Comparison of ENCODE assay signal across 10 cellular contexts in the genomic region with DNA sequence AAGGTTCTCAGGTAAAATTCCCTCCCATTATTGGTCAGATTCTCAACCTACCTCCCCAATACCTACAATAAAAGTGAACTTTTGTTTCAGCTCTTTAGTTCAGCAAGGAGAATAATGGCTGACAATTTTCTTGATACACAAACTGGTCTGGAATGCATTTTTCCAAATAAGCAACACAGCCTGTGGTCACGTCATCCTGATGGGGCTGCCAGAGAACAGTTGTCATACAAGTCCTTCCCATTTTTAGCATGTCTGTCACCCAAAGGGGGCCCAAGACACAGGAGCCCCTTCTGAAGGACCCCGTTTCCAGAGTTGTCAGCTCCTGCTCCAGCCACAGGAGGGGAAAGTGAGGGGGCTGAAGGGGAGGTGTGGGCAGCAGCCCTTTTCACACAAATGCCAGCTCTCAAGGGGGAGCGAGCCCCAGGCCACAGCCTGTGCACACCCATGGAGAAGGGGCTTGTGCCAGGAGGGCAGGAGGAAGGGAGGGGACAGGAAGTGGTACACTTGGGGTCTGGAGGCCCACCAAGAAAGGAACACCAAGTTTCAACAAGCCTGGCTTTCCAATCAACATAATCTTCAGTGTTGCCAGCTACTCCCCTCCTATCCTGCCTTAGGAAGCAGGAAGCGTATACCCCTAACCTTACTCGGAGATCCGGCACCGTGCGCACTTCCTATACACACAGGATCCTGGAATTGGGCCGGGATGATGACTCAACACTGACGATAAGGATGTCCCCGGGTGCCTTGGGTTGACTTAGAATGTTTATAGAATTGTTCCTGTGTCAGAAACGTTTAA. TPM values are rescaled to one million over a fixed set of nuclear protein-coding genes. Genes with fewer than 3 reads are reported as not detected.
DNase-seq lines count a peak whose midpoint lies in the region; ATAC-seq and TF ChIP-seq lines count a peak whose summit lies in the region.
"Had no signal": no experiment of that assay in that cellular context is flagged by ENCODE, and none has a peak within 500 bp of the region (broad histone marks: within the 10 kb centered on the region; RNA-seq: fewer than 3 reads in every experiment).

No MANE protein-coding gene starts in this region.

- peak; percentile 55 for ATAC-seq in left lung
- no peak for ATAC-seq in stimulated activated effector memory CD8-positive, alpha-beta T cell treated with anti-CD3 and anti-CD28 coated beads, Interleukin-12 subunit alpha, Interleukin-12 subunit beta, amount 100 ng/mL, for 72 hours
- ATAC-seq: activated CD4-positive, CD25-positive, alpha-beta regulatory T cell treated with anti-CD3 and anti-CD28 coated beads, Interleukin-2, amount 50 U/mL, for 24 hours had no signal

- DNase-seq in HT1080 (ENCODE audit: low read depth) (peak; percentile 89), colonic mucosa (peak; percentile 41), left lung (no peak), thyroid gland (peak; percentile 28 to 40), DMS53 (lab: John Stamatoyannopoulos, UW) (no peak), GM19240 (ENCODE audit: insufficient read length, low spot score) (no peak)
- DNase-seq in stimulated activated effector memory CD8-positive, alpha-beta T cell treated with anti-CD3 and anti-CD28 coated beads, Interleukin-12 subunit alpha, Interleukin-12 subunit beta, amount 100 ng/mL, for 72 hours (ENCODE audit: low spot score in 2 of 2), result no peak
- no peak for DNase-seq in effector CD8-positive, alpha-beta T cell (lab: John Stamatoyannopoulos, UW)
- DNase-seq: NCI-H1436 had no signal

- no peak overlapping the region for H3K9ac ChIP-seq in colonic mucosa (ENCODE audit: low read depth in 2 of 2, low read length in 2 of 2)

- WGBS in thyroid gland, 2 donors, result 69 to 89% methylated on average over 12 of the region's 12 CpGs

- no peak overlapping the region for H3K4me3 ChIP-seq in colonic mucosa
- no peak overlapping the region for H3K4me3 ChIP-seq in left lung
- H3K4me3 ChIP-seq in thyroid gland (replicated peaks in 1 of 3), result no peak overlapping the region

- H3K27ac Mint-ChIP-seq in stimulated activated effector memory CD8-positive, alpha-beta T cell treated with anti-CD3 and anti-CD28 coated beads, Interleukin-12 subunit alpha, Interleukin-12 subunit beta, amount 100 ng/mL, for 72 hours, result no peak overlapping the region

- TF ChIP-seq CTCF in colonic mucosa (IDR thresholded peaks at IDR 0.05) (no peak), left lung (IDR thresholded peaks at IDR 0.05) (no peak), thyroid gland (IDR thresholded peaks at IDR 0.05) (no peak)

- H3K9me3 ChIP-seq in colonic mucosa, result no peaks in the 10 kb centered on the region
- H3K9me3 ChIP-seq in left lung, result no peaks in the 10 kb centered on the region
- no peaks in the 10 kb centered on the region for H3K9me3 ChIP-seq in thyroid gland

- H3K27ac ChIP-seq in colonic mucosa (peak overlapping the region; percentile 67), left lung (peak overlapping the region; percentile 71 to 79), thyroid gland (peak overlapping the region; percentile 67 to 80 (median 77))

- H3K4me1 ChIP-seq in colonic mucosa (no peaks in the 10 kb centered on the region), left lung (peaks cover 0 to 5% of the 10 kb centered on the region in 2 donors), thyroid gland (peaks cover 7 to 41% of the 10 kb centered on the region in 2 donors)

- intact Hi-C loops in colonic mucosa (cut with DNase I) (no loop called here), left lung (cut with DNase I) (no loop called here), thyroid gland (cut with DNase I) (no loop called here)

- no peak for TF ChIP-seq POLR2A in thyroid gland (IDR thresholded peaks at IDR 0.05)

- H3K27me3 ChIP-seq in colonic mucosa, result no peaks in the 10 kb centered on the region
- no peaks in the 10 kb centered on the region for H3K27me3 ChIP-seq in left lung
- no peaks in the 10 kb centered on the region for H3K27me3 ChIP-seq in thyroid gland

- no peak overlapping the region for H3K4me3 Mint-ChIP-seq in stimulated activated effector memory CD8-positive, alpha-beta T cell treated with anti-CD3 and anti-CD28 coated beads, Interleukin-12 subunit alpha, Interleukin-12 subunit beta, amount 100 ng/mL, for 72 hours

- H3K36me3 ChIP-seq in colonic mucosa (no peaks in the 10 kb centered on the region), left lung (peaks cover 0 to 6% of the 10 kb centered on the region in 2 donors), thyroid gland (no peaks in the 10 kb centered on the region)

- no peaks in the 10 kb centered on the region for H3K9me3 Mint-ChIP-seq in stimulated activated effector memory CD8-positive, alpha-beta T cell treated with anti-CD3 and anti-CD28 coated beads, Interleukin-12 subunit alpha, Interleukin-12 subunit beta, amount 100 ng/mL, for 72 hours

- H3K4me1 Mint-ChIP-seq in stimulated activated effector memory CD8-positive, alpha-beta T cell treated with anti-CD3 and anti-CD28 coated beads, Interleukin-12 subunit alpha, Interleukin-12 subunit beta, amount 100 ng/mL, for 72 hours, result no peaks in the 10 kb centered on the region

- H3K36me3 Mint-ChIP-seq in stimulated activated effector memory CD8-positive, alpha-beta T cell treated with anti-CD3 and anti-CD28 coated beads, Interleukin-12 subunit alpha, Interleukin-12 subunit beta, amount 100 ng/mL, for 72 hours, result no peaks in the 10 kb centered on the region

RNA-seq across cellular contexts. Expression of a gene that starts 43.4 kb away (rescaled TPM):
- 11.4 and 17.9 TPM in 2 replicates for total RNA-seq in HT1080 (2014; rRNA removed; shearing (Covaris generic))
- polyA plus RNA-seq in HT1080 (2015; cell fraction: cytosol; rRNA removed), result 80.7 and 84.4 TPM in 2 replicates
- polyA plus RNA-seq in HT1080 (2015; cell fraction: nucleus; rRNA removed), result 36.5 and 45.3 TPM in 2 replicates
- total RNA-seq in colonic mucosa, result 100 to 1,000 TPM; 246 to 433 TPM
- total RNA-seq in left lung, result 100 to 1,000 TPM; 176 to 268 TPM
- 100 to 1,000 TPM in 1 of 4 donors, 10 to 100 TPM in 3; 67.8 to 158 (median 90.7) TPM for total RNA-seq in thyroid gland

Comparison
In these comparisons a context has a peak if more than half of its experiments do, and no peak if none do; other contexts are left out.
1. DNase-seq: peak in HT1080 (single experiment), colonic mucosa (single experiment) and thyroid gland (2 of 2); none in left lung (0 of 2), DMS53 (single experiment), stimulated activated effector memory CD8-positive, alpha-beta T cell treated with anti-CD3 and anti-CD28 coated beads, Interleukin-12 subunit alpha, Interleukin-12 subunit beta, amount 100 ng/mL, for 72 hours (0 of 2), effector CD8-positive, alpha-beta T cell (single experiment) and GM19240 (single experiment).
2. Peak in every context shown above with its lines, with median percentiles within 50 percentile points of each other: H3K27ac ChIP-seq.